In the genomic region with DNA sequence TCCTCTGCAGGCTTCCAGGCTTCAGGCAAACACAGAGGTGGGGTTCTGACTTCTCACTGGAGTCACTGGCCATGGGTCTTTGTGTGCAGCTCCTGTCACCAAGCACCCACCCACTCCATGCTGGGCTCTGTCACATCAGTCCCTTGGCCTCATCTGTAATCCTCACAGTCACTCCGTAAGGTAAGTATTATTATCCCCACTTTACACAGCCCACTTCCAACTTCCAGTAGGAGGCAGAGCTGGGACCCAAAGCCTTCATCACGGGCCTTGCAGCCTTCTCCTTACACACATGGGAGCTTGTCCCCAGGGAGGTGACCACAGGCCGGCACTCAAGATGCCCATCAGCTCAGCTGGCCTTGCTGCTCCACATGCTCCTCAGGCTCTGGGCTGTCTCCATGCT, we compare ENCODE assay signal across 15 cellular contexts.
DNase-seq lines count a peak whose midpoint lies in the region; ATAC-seq and TF ChIP-seq lines count a peak whose summit lies in the region.
"Had no signal": no experiment of that assay in that cellular context is flagged by ENCODE, and none has a peak within 500 bp of the region (broad histone marks: within the 10 kb centered on the region; RNA-seq: fewer than 3 reads in every experiment).

No MANE protein-coding gene starts in this region.

- TF ChIP-seq CTCF in NB4 (IDR thresholded peaks at IDR 0.05; ENCODE audit: low read depth, low read length), result no peak
- no peak for TF ChIP-seq CTCF in lower leg skin (IDR thresholded peaks at IDR 0.05)
- no peak for TF ChIP-seq CTCF in type B pancreatic cell (conservative IDR thresholded peaks at IDR 0.05)
- TF ChIP-seq CTCF in gastroesophageal sphincter (IDR thresholded peaks at IDR 0.05), result no peak

- H3K27ac ChIP-seq in gastroesophageal sphincter, result no peak overlapping the region
- H3K27ac ChIP-seq: BLaER1 treated with 17β-estradiol and CSF1 and Interleukin-3, amounts not matched to agents 10 nM and 100 nM; GM23248; HL-60 had no signal

- H3K36me3 ChIP-seq in gastroesophageal sphincter, result no peaks in the 10 kb centered on the region
- H3K36me3 ChIP-seq: BLaER1 treated with 17β-estradiol and CSF1 and Interleukin-3, amounts not matched to agents 10 nM and 100 nM had no signal

- TF ChIP-seq POLR2A in NB4 (IDR thresholded peaks at IDR 0.05; ENCODE audit: extremely low read depth, insufficient read length), result no peak
- TF ChIP-seq POLR2A in lower leg skin (IDR thresholded peaks at IDR 0.05), result no peak
- no peak for TF ChIP-seq POLR2A in gastroesophageal sphincter (IDR thresholded peaks at IDR 0.05)

- ATAC-seq in gastroesophageal sphincter, result no peak
- no peak for ATAC-seq in stimulated activated memory B cell treated with anti-CD40 and anti-IgM and Interleukin-4, amounts not matched to agents 10 μg/mL and 1 μg/mL and 100 μg/mL, for 72 hours

- no peaks in the 10 kb centered on the region for H3K27me3 ChIP-seq in gastroesophageal sphincter
- H3K27me3 ChIP-seq: BLaER1 treated with 17β-estradiol and CSF1 and Interleukin-3, amounts not matched to agents 10 nM and 100 nM had no signal

- no peaks in the 10 kb centered on the region for H3K4me1 Mint-ChIP-seq in type B pancreatic cell (ENCODE audit: unreplicated experiment)
- no peaks in the 10 kb centered on the region for H3K4me1 Mint-ChIP-seq in stimulated activated memory B cell treated with anti-CD40 and anti-IgM and Interleukin-4, amounts not matched to agents 10 μg/mL and 1 μg/mL and 100 μg/mL, for 72 hours
- H3K4me1 Mint-ChIP-seq: B cell; CD8-positive, alpha-beta memory T cell had no signal

- peaks cover 14% of the 10 kb centered on the region for H3K27me3 Mint-ChIP-seq in type B pancreatic cell
- peaks cover 9% of the 10 kb centered on the region for H3K27me3 Mint-ChIP-seq in stimulated activated memory B cell treated with anti-CD40 and anti-IgM and Interleukin-4, amounts not matched to agents 10 μg/mL and 1 μg/mL and 100 μg/mL, for 72 hours

- H3K4me3 ChIP-seq in NB4 (ENCODE audit: low read depth, low read length), result no peak overlapping the region
- H3K4me3 ChIP-seq in lower leg skin (ENCODE audit: low read depth, poor library complexity, severe bottlenecking), result no peak overlapping the region
- no peak overlapping the region for H3K4me3 ChIP-seq in gastroesophageal sphincter
- H3K4me3 ChIP-seq: BLaER1 treated with 17β-estradiol and CSF1 and Interleukin-3, amounts not matched to agents 10 nM and 100 nM; GM23248 had no signal

- WGBS in lower leg skin, 2 donors, result 80 to 90% methylated on average over 3 of the region's 3 CpGs
- WGBS in gastroesophageal sphincter (ENCODE audit: low coverage in 1 of 2), 2 donors, result 10 to 61% methylated on average over 1 to 3 of the region's 3 CpGs

- H3K9me3 ChIP-seq in gastroesophageal sphincter, result no peaks in the 10 kb centered on the region

- no peak overlapping the region for H3K4me3 Mint-ChIP-seq in type B pancreatic cell
- H3K4me3 Mint-ChIP-seq in stimulated activated memory B cell treated with anti-CD40 and anti-IgM and Interleukin-4, amounts not matched to agents 10 μg/mL and 1 μg/mL and 100 μg/mL, for 72 hours, result no peak overlapping the region
- H3K4me3 Mint-ChIP-seq: B cell; CD8-positive, alpha-beta memory T cell had no signal

- no peak for TF ChIP-seq EP300 in gastroesophageal sphincter (IDR thresholded peaks at IDR 0.05)

- H3K36me3 Mint-ChIP-seq in type B pancreatic cell, result no peaks in the 10 kb centered on the region
- no peaks in the 10 kb centered on the region for H3K36me3 Mint-ChIP-seq in stimulated activated memory B cell treated with anti-CD40 and anti-IgM and Interleukin-4, amounts not matched to agents 10 μg/mL and 1 μg/mL and 100 μg/mL, for 72 hours
- H3K36me3 Mint-ChIP-seq: CD8-positive, alpha-beta memory T cell had no signal

- H3K4me1 ChIP-seq in gastroesophageal sphincter, result no peaks in the 10 kb centered on the region
- H3K4me1 ChIP-seq: BLaER1 treated with 17β-estradiol and CSF1 and Interleukin-3, amounts not matched to agents 10 nM and 100 nM had no signal

- intact Hi-C loops in lower leg skin (cut with DNase I; ENCODE audit: low total_unique reads), result no loop called here
- intact Hi-C loops in posterior vena cava (cut with DNase I), result no loop called here

- peak; percentile 14 for DNase-seq in NB4 (ENCODE audit: low read depth)
- DNase-seq in lower leg skin (ENCODE audit: low spot score in 2 of 2), result peak; percentile 10 to 70
- DNase-seq in posterior vena cava (ENCODE audit: low spot score), result peak; percentile 37
- peak; percentile 40 for DNase-seq in type B pancreatic cell (ENCODE audit: extremely low spot score, unreplicated experiment)
- DNase-seq in amniotic stem cell (lab: John Stamatoyannopoulos, UW), result no peak
- DNase-seq in NCI-H1048 (lab: John Stamatoyannopoulos, UW), result no peak
- DNase-seq: CD8-positive, alpha-beta memory T cell; COR-L47; GM23248; HCEC 1CT had no signal

- H3K9me3 Mint-ChIP-seq in type B pancreatic cell, result no peaks in the 10 kb centered on the region
- no peaks in the 10 kb centered on the region for H3K9me3 Mint-ChIP-seq in stimulated activated memory B cell treated with anti-CD40 and anti-IgM and Interleukin-4, amounts not matched to agents 10 μg/mL and 1 μg/mL and 100 μg/mL, for 72 hours
- H3K9me3 Mint-ChIP-seq: CD8-positive, alpha-beta memory T cell had no signal

- H3K27ac Mint-ChIP-seq in type B pancreatic cell, result no peak overlapping the region
- H3K27ac Mint-ChIP-seq in stimulated activated memory B cell treated with anti-CD40 and anti-IgM and Interleukin-4, amounts not matched to agents 10 μg/mL and 1 μg/mL and 100 μg/mL, for 72 hours, result no peak overlapping the region
- H3K27ac Mint-ChIP-seq: B cell; CD8-positive, alpha-beta memory T cell had no signal

Comparison
In these comparisons a context has a peak if more than half of its experiments do, and no peak if none do; other contexts are left out.
1. DNase-seq: peak in NB4 (single experiment), lower leg skin (2 of 2), posterior vena cava (single experiment) and type B pancreatic cell (single experiment); none in amniotic stem cell (single experiment) and NCI-H1048 (single experiment).